Comparison of ENCODE assay signal across 21 cellular contexts in genomic region chr2:215760526-215760925, GRCh38.
"Had no signal": no experiment of that assay in that cellular context is flagged by ENCODE, and none has a peak within 500 bp of the region (broad histone marks: within the 10 kb centered on the region; RNA-seq: fewer than 3 reads in every experiment).

No MANE protein-coding gene starts in this region.

- FAIRE-seq: pancreas, TTC549 had no signal

- H3K4me3 ChIP-seq: gastrocnemius medialis, heart left ventricle, lung, mucosa of descending colon, pancreas, sigmoid colon, tibial artery had no signal

- H3K27me3 ChIP-seq: gastrocnemius medialis, heart left ventricle, pancreas, sigmoid colon, tibial artery had no signal

- H3K27ac ChIP-seq: gastrocnemius medialis, heart left ventricle, pancreas, sigmoid colon, tibial artery had no signal

- H3K4me1 ChIP-seq: gastrocnemius medialis, pancreas had no signal

- H3K36me3 ChIP-seq: gastrocnemius medialis, heart left ventricle, pancreas, sigmoid colon, tibial artery had no signal

- DNase-seq: activated CD4-positive, alpha-beta T cell treated with anti-CD3 and anti-CD28 coated beads, Interleukin-2, amount 10 ng/mL, durations not matched to agents 24 days and 14 days; activated CD8-positive, alpha-beta memory T cell treated with anti-CD3 and anti-CD28 coated beads, Interleukin-2, amount 50 U/mL, for 4 hours; activated CD8-positive, alpha-beta T cell treated with anti-CD3 and anti-CD28 coated beads, Interleukin-2, amount 10 ng/mL, durations not matched to agents 7 days and 5 days; activated gamma-delta T cell; activated naive CD8-positive, alpha-beta T cell treated with anti-CD3 and anti-CD28 coated beads, Interleukin-2, amount 10 ng/mL, durations not matched to agents 7 days and 5 days; activated T-cell treated with anti-CD3 and anti-CD28 coated beads, Interleukin-2, amount 50 U/mL, for 48 hours; anterior cingulate cortex; gastrocnemius medialis; heart left ventricle; immature natural killer cell; left cardiac atrium; mucosa of descending colon; naive thymus-derived CD4-positive, alpha-beta T cell; pancreas; sigmoid colon; stimulated activated CD4-positive, alpha-beta T cell treated with anti-CD3 and anti-CD28 coated beads, Interleukin-12 subunit alpha, Interleukin-12 subunit beta, amount 100 ng/mL, for 4 hours; stimulated activated CD4-positive, alpha-beta T cell treated with anti-CD3 and anti-CD28 coated beads, Interleukin-2, amount 100 ng/mL, for 24 hours; T-helper 2 cell; tibial artery had no signal
